ENCODE assay signal across 1 cellular context in genomic region chr3:167380004-167380689, GRCh38.
A peak's percentile ranks its signal among the peaks of the same experiment; 100 is the strongest.
TF ChIP-seq lines count a peak whose summit lies in the region.

Gene ZBBX (minus strand): TSS chr3:167380297. CDS start chr3:167372901, 7,396 bp downstream.

TF ChIP-seq in HepG2, 621 proteins besides CTCF, POLR2A, EP300 and RAD21 (continued from another document and continues in another):
- no peak for TF ChIP-seq HNRNPL (IDR thresholded peaks at IDR 0.05; ENCODE audit: low read depth, low read length)
- no peak for TF ChIP-seq KDM1A (CRISPR knock-in tag; IDR thresholded peaks at IDR 0.05)
- TF ChIP-seq NBN (conservative IDR thresholded peaks at IDR 0.05): no peak
- no peak for TF ChIP-seq ZNF143 (CRISPR knock-in tag; IDR thresholded peaks at IDR 0.05)
- no peak for TF ChIP-seq ZNF142 (CRISPR knock-in tag; IDR thresholded peaks at IDR 0.05)
- TF ChIP-seq ZNF816 (CRISPR knock-in tag; IDR thresholded peaks at IDR 0.05; ENCODE audit: borderline replicate concordance): no peak
- no peak for TF ChIP-seq NCOR1 (IDR thresholded peaks at IDR 0.05; ENCODE audit: borderline replicate concordance, low read length)
- TF ChIP-seq BRF2 (CRISPR knock-in tag; IDR thresholded peaks at IDR 0.05): no peak
- TF ChIP-seq ZBTB49 (CRISPR knock-in tag; IDR thresholded peaks at IDR 0.05; ENCODE audit: borderline replicate concordance): no peak
- TF ChIP-seq ZNF781 (CRISPR knock-in tag; IDR thresholded peaks at IDR 0.05; ENCODE audit: borderline replicate concordance, not compliant biosample characterization): no peak
- TF ChIP-seq ZNF879 (CRISPR knock-in tag; IDR thresholded peaks at IDR 0.05): no peak
- no peak for TF ChIP-seq ZNF678 (CRISPR knock-in tag; IDR thresholded peaks at IDR 0.05)
- TF ChIP-seq KAT2B (IDR thresholded peaks at IDR 0.05; ENCODE audit: borderline replicate concordance, low read depth, low read length): no peak
- no peak for TF ChIP-seq ZFP1 (CRISPR knock-in tag; IDR thresholded peaks at IDR 0.05)
- no peak for TF ChIP-seq ZNF224 (CRISPR knock-in tag; IDR thresholded peaks at IDR 0.05)
- no peak for TF ChIP-seq ZNF513 (CRISPR knock-in tag; conservative IDR thresholded peaks at IDR 0.05)
- no peak for TF ChIP-seq STAT6 (CRISPR knock-in tag; IDR thresholded peaks at IDR 0.05; ENCODE audit: borderline replicate concordance)
- TF ChIP-seq ZNF670 (CRISPR knock-in tag; IDR thresholded peaks at IDR 0.05; ENCODE audit: borderline replicate concordance): no peak
- TF ChIP-seq ZNF281 (CRISPR knock-in tag; IDR thresholded peaks at IDR 0.05; ENCODE audit: borderline replicate concordance): no peak
- no peak for TF ChIP-seq SMAD1 (CRISPR knock-in tag; IDR thresholded peaks at IDR 0.05; ENCODE audit: borderline replicate concordance, low read depth)
- TF ChIP-seq FOXK2 (IDR thresholded peaks at IDR 0.05): no peak
- no peak for TF ChIP-seq ZBTB42 (CRISPR knock-in tag; IDR thresholded peaks at IDR 0.05)
- TF ChIP-seq CENPT (CRISPR knock-in tag; IDR thresholded peaks at IDR 0.05; ENCODE audit: low read depth): no peak
- TF ChIP-seq ZNF547 (CRISPR knock-in tag; IDR thresholded peaks at IDR 0.05): no peak
- peak; percentile 55 for TF ChIP-seq IRF2 (CRISPR knock-in tag; IDR thresholded peaks at IDR 0.05)
- no peak for TF ChIP-seq ZNF44 (CRISPR knock-in tag; IDR thresholded peaks at IDR 0.05)
- peak; percentile 67; the same call in 1 of the 2 replicates for TF ChIP-seq ZNF124 (CRISPR knock-in tag; IDR thresholded peaks at IDR 0.05)
- peak; percentile 88 for TF ChIP-seq XRCC5 (optimal IDR thresholded peaks at IDR 0.05; ENCODE audit: low read length)
- TF ChIP-seq KAT8 (CRISPR knock-in tag; IDR thresholded peaks at IDR 0.05): peak; percentile 48; the same call in 1 of the 2 replicates
- TF ChIP-seq ESRRA (CRISPR knock-in tag; IDR thresholded peaks at IDR 0.05; ENCODE audit: low read depth): no peak
- no peak for TF ChIP-seq SOX6 (IDR thresholded peaks at IDR 0.05)
- TF ChIP-seq SOX6 (CRISPR knock-in tag; IDR thresholded peaks at IDR 0.05): no peak
- TF ChIP-seq KDM2A (CRISPR knock-in tag; IDR thresholded peaks at IDR 0.05; ENCODE audit: borderline replicate concordance, low read depth): peak; percentile 51; the same call in 1 of the 2 replicates
- no peak for TF ChIP-seq PHB2 (IDR thresholded peaks at IDR 0.05; ENCODE audit: partially characterized antibody)
- TF ChIP-seq IRX3 (CRISPR knock-in tag; IDR thresholded peaks at IDR 0.05; ENCODE audit: borderline replicate concordance, low read depth): 0 out of 2 replicates have a peak, but pooled peaks have one; percentile 24
- no peak for TF ChIP-seq RFXAP (CRISPR knock-in tag; IDR thresholded peaks at IDR 0.05; ENCODE audit: borderline replicate concordance)
- TF ChIP-seq TARDBP (CRISPR knock-in tag; IDR thresholded peaks at IDR 0.05): 0 out of 2 replicates have a peak, but pooled peaks have one; percentile 31
- no peak for TF ChIP-seq NR1H2 (CRISPR knock-in tag; IDR thresholded peaks at IDR 0.05; ENCODE audit: borderline replicate concordance, low read depth)
- no peak for TF ChIP-seq ZNF772 (CRISPR knock-in tag; IDR thresholded peaks at IDR 0.05)
- TF ChIP-seq PPARG (CRISPR knock-in tag; conservative IDR thresholded peaks at IDR 0.05): 0 out of 2 replicates have a peak, but pooled peaks have one; percentile 16
- no peak for TF ChIP-seq ZNF432 (CRISPR knock-in tag; IDR thresholded peaks at IDR 0.05; ENCODE audit: borderline replicate concordance)
- TF ChIP-seq DMAP1 (CRISPR knock-in tag; IDR thresholded peaks at IDR 0.05): no peak
- TF ChIP-seq ZNF776 (CRISPR knock-in tag; IDR thresholded peaks at IDR 0.05): no peak
- TF ChIP-seq SETDB1 (CRISPR knock-in tag; IDR thresholded peaks at IDR 0.05; ENCODE audit: borderline replicate concordance): no peak
- TF ChIP-seq ZNF614 (CRISPR knock-in tag; IDR thresholded peaks at IDR 0.05; ENCODE audit: borderline replicate concordance): no peak
- no peak for TF ChIP-seq RCOR2 (CRISPR knock-in tag; IDR thresholded peaks at IDR 0.05)
- no peak for TF ChIP-seq ZNF841 (CRISPR knock-in tag; IDR thresholded peaks at IDR 0.05; ENCODE audit: borderline replicate concordance)
- no peak for TF ChIP-seq ZNF24 (IDR thresholded peaks at IDR 0.05)
- no peak for TF ChIP-seq ZNF414 (CRISPR knock-in tag; IDR thresholded peaks at IDR 0.05)
- TF ChIP-seq ZNF136 (CRISPR knock-in tag; IDR thresholded peaks at IDR 0.05; ENCODE audit: low read depth): no peak
- 0 out of 2 replicates have a peak, but pooled peaks have one; percentile 19 for TF ChIP-seq GMEB1 (CRISPR knock-in tag; IDR thresholded peaks at IDR 0.05; ENCODE audit: borderline replicate concordance)
